ENCODE assay signal across 9 cellular contexts in the genomic region with DNA sequence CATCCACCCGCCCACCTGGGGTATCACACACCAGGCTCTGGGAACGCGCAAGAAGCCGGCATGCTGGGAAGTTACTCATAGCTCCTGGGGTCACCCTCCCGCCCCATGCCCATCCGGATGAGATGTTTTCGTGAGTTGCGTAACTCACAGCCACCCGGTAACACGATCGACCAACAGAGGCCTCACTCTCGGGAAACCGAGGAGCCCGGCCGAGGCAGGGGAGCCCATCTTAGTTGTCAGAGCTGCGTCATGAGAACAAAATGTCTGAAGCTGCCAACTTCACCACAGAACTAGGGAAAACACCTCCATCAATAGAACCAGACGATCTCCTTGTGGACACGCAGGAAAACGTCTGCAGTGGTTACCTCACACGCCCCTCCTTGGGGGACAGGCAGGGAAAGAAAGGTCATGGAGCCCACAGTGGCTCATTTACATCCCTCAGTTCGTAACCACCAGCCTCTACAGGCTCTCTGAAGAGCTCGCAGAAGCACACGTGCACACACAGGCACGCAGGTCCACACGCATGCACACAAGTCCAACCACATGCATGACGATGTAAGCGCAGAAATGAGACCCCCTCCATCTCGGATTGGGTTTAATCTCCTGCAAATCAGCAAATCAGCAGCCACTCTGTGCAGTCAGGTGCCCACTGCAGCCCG. TPM values are rescaled to one million over a fixed set of nuclear protein-coding genes. Genes with fewer than 3 reads are reported as not detected.
DNase-seq lines count a peak whose midpoint lies in the region; ATAC-seq and TF ChIP-seq lines count a peak whose summit lies in the region.
"Had no signal": no experiment of that assay in that cellular context is flagged by ENCODE, and none has a peak within 500 bp of the region (broad histone marks: within the 10 kb centered on the region; RNA-seq: fewer than 3 reads in every experiment).

No MANE protein-coding gene starts in this region.

- TF ChIP-seq CTCF in coronary artery (IDR thresholded peaks at IDR 0.05) (no peak), uterus (IDR thresholded peaks at IDR 0.05) (no peak)

- TF ChIP-seq POLR2A in uterus (IDR thresholded peaks at IDR 0.05) = no peak
- no peak for TF ChIP-seq POLR2A in GM18505 (IDR thresholded peaks at IDR 0.05; ENCODE audit: borderline replicate concordance, extremely low read depth, insufficient read depth, insufficient read length)

- intact Hi-C loops in uterus (cut with DNase I; ENCODE audit: low total_unique reads) = no loop called here

- H3K9me3 ChIP-seq in muscle layer of colon (ENCODE audit: low read length) (no peaks in the 10 kb centered on the region), uterus (no peaks in the 10 kb centered on the region)

- peak overlapping the region; percentile 4 for H3K4me3 ChIP-seq in coronary artery
- H3K4me3 ChIP-seq in muscle layer of colon (ENCODE audit: low read depth in 1 of 2, low read length in 2 of 2) = peak overlapping the region; percentile 12 to 24
- peak overlapping the region in 1 of 2 donors; percentile 5 for H3K4me3 ChIP-seq in uterus

- no peak overlapping the region for H3K9ac ChIP-seq in muscle layer of colon (ENCODE audit: low read length)

- H3K27ac ChIP-seq in coronary artery (peak overlapping the region; percentile 35 to 74), muscle layer of colon (ENCODE audit: low read depth, low read length) (no peak overlapping the region), uterus (peak overlapping the region; percentile 53 to 82)

- H3K36me3 ChIP-seq in muscle layer of colon (ENCODE audit: insufficient read depth, low read length) (peaks cover 23% of the 10 kb centered on the region), uterus (no peaks in the 10 kb centered on the region)

- no peak for ATAC-seq in GM18505 (IDR thresholded peaks at IDR 0.05; ENCODE audit: unreplicated experiment)
- no peak for ATAC-seq in HG02623 (IDR thresholded peaks at IDR 0.05; ENCODE audit: unreplicated experiment)

- H3K4me1 ChIP-seq in muscle layer of colon (ENCODE audit: insufficient read depth, low read length) (peaks cover 7% of the 10 kb centered on the region), uterus (no peaks in the 10 kb centered on the region)

- H3K27me3 ChIP-seq in muscle layer of colon (ENCODE audit: control insufficient read depth in 1 of 2, insufficient read depth in 2 of 2, low read length in 2 of 2) (no peaks in the 10 kb centered on the region), uterus (no peaks in the 10 kb centered on the region)

- DNase-seq in NCI-H2227 treated with DMSO at 0.1 percent for 48 hours (lab: John Stamatoyannopoulos, UW) (peak; percentile 29), coronary artery (ENCODE audit: low spot score) (peak; percentile 92), uterus (peak; percentile 84 to 88), AG20443 (ENCODE audit: low spot score) (no peak)
- DNase-seq: activated gamma-delta T cell treated with Interleukin-2 at 50 U/mL for 16 hours, Kasumi-1 had no signal

RNA-seq across cellular contexts. Expression of gene ADI1, which starts 26.3 kb away (rescaled TPM):
- 10 to 100 TPM; 31.5 to 65.0 (median 37.9) TPM for total RNA-seq in uterus
